ENCODE assay signal across 16 cellular contexts in the genomic region with DNA sequence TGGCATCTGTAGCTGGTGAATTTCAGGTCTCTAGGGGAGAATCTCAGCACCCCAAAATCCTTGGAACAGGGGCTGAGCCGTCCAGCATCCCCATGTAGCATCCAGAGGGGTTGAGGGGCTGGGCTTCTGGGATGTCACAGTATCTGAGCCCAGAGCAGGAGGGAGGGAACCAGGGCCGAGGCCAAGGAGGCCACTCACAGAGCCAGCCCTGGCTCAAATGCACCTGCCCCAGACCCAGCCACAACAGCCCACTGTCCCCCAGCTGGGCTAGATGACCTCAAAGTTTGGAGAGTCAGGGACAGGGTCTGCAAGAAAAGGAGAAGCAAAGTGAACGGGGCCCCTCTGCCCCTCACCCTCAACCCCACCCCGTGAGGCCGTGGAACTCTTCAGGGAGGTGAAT. TPM values are rescaled to one million over a fixed set of nuclear protein-coding genes. Genes with fewer than 3 reads are reported as not detected.
DNase-seq lines count a peak whose midpoint lies in the region; ATAC-seq lines count a peak whose summit lies in the region.
"Had no signal": no experiment of that assay in that cellular context is flagged by ENCODE, and none has a peak within 500 bp of the region (broad histone marks: within the 10 kb centered on the region; RNA-seq: fewer than 3 reads in every experiment).

No MANE protein-coding gene starts in this region.

- H3K4me3 Mint-ChIP-seq in stimulated activated naive CD8-positive, alpha-beta T cell treated with anti-CD3 and anti-CD28 coated beads, Interleukin-15, Interleukin-2, amounts not matched to agents 100 ng/mL and 50 ng/mL, for 24 hours, result peak overlapping the region; percentile 28
- peak overlapping the region; percentile 79 for H3K4me3 Mint-ChIP-seq in activated naive CD8-positive, alpha-beta T cell treated with anti-CD3 and anti-CD28 coated beads, Interleukin-2, amount 10 ng/mL, durations not matched to agents 7 days and 5 days
- peak overlapping the region in 7 of 8 donors; percentile 58 to 85 (median 74) for H3K4me3 Mint-ChIP-seq in naive B cell
- H3K4me3 Mint-ChIP-seq: HFFc6, mesothelial cell of epicardium had no signal

- peaks cover 96% of the 10 kb centered on the region for H3K4me1 Mint-ChIP-seq in stimulated activated naive CD8-positive, alpha-beta T cell treated with anti-CD3 and anti-CD28 coated beads, Interleukin-15, Interleukin-2, amounts not matched to agents 100 ng/mL and 50 ng/mL, for 24 hours (ENCODE audit: low read depth)
- peaks cover 91% of the 10 kb centered on the region for H3K4me1 Mint-ChIP-seq in activated naive CD8-positive, alpha-beta T cell treated with anti-CD3 and anti-CD28 coated beads, Interleukin-2, amount 10 ng/mL, durations not matched to agents 7 days and 5 days
- peaks cover 75 to 96% (median 93%) of the 10 kb centered on the region in 3 donors for H3K4me1 Mint-ChIP-seq in naive B cell

- peaks cover 56% of the 10 kb centered on the region for H3K36me3 Mint-ChIP-seq in stimulated activated naive CD8-positive, alpha-beta T cell treated with anti-CD3 and anti-CD28 coated beads, Interleukin-15, Interleukin-2, amounts not matched to agents 100 ng/mL and 50 ng/mL, for 24 hours (ENCODE audit: low read depth)
- peaks cover 33% of the 10 kb centered on the region for H3K36me3 Mint-ChIP-seq in activated naive CD8-positive, alpha-beta T cell treated with anti-CD3 and anti-CD28 coated beads, Interleukin-2, amount 10 ng/mL, durations not matched to agents 7 days and 5 days
- H3K36me3 Mint-ChIP-seq in naive B cell, result peaks cover 0 to 7% of the 10 kb centered on the region in 2 donors
- H3K36me3 Mint-ChIP-seq: mesothelial cell of epicardium had no signal

- no peak for ATAC-seq in stimulated activated naive CD8-positive, alpha-beta T cell treated with anti-CD3 and anti-CD28 coated beads, Interleukin-15, Interleukin-2, amounts not matched to agents 100 U/mL and 50 U/mL, for 24 hours
- no peak for ATAC-seq in activated naive CD8-positive, alpha-beta T cell treated with anti-CD3 and anti-CD28 coated beads, Interleukin-2, amount 10 ng/mL, durations not matched to agents 7 days and 5 days (ENCODE audit: low read depth)
- no peak for ATAC-seq in naive B cell (ENCODE audit: low read depth in 2 of 2)
- ATAC-seq: GM12878 had no signal

- no peaks in the 10 kb centered on the region for H3K27me3 Mint-ChIP-seq in stimulated activated naive CD8-positive, alpha-beta T cell treated with anti-CD3 and anti-CD28 coated beads, Interleukin-15, Interleukin-2, amounts not matched to agents 100 ng/mL and 50 ng/mL, for 24 hours
- no peaks in the 10 kb centered on the region for H3K27me3 Mint-ChIP-seq in activated naive CD8-positive, alpha-beta T cell treated with anti-CD3 and anti-CD28 coated beads, Interleukin-2, amount 10 ng/mL, durations not matched to agents 7 days and 5 days
- H3K27me3 Mint-ChIP-seq in naive B cell, result no peaks in the 10 kb centered on the region

- no peaks in the 10 kb centered on the region for H3K9me3 Mint-ChIP-seq in stimulated activated naive CD8-positive, alpha-beta T cell treated with anti-CD3 and anti-CD28 coated beads, Interleukin-15, Interleukin-2, amounts not matched to agents 100 ng/mL and 50 ng/mL, for 24 hours
- H3K9me3 Mint-ChIP-seq in activated naive CD8-positive, alpha-beta T cell treated with anti-CD3 and anti-CD28 coated beads, Interleukin-2, amount 10 ng/mL, durations not matched to agents 7 days and 5 days, result no peaks in the 10 kb centered on the region
- peaks cover 0 to 2% (median 0%) of the 10 kb centered on the region in 7 donors for H3K9me3 Mint-ChIP-seq in naive B cell
- H3K9me3 Mint-ChIP-seq: HFFc6, mesothelial cell of epicardium had no signal

- POLR2A ChIA-PET in activated naive CD8-positive, alpha-beta T cell treated with anti-CD3 and anti-CD28 coated beads, Interleukin-2, amount 10 ng/mL, durations not matched to agents 7 days and 5 days (lab: Charles Lee), result interaction anchor here (0.9 to 14.9 kb wide), 4 partner anchors 9 to 22 kb away, joined by 3 to 341 read pairs (median 4); partner anchors contain the start of gene VSIR

- DNase-seq in stimulated activated naive CD8-positive, alpha-beta T cell treated with anti-CD3 and anti-CD28 coated beads, Interleukin-15, Interleukin-2, amounts not matched to agents 100 U/mL and 50 U/mL, for 24 hours, result no peak
- DNase-seq in activated naive CD8-positive, alpha-beta T cell treated with anti-CD3 and anti-CD28 coated beads, Interleukin-2, amount 10 ng/mL, durations not matched to agents 7 days and 5 days, result no peak
- DNase-seq in naive B cell (no peak), NCI-H748 treated with DMSO at 0.1 percent for 48 hours (lab: John Stamatoyannopoulos, UW) (no peak), NCI-H2196 (lab: John Stamatoyannopoulos, UW; ENCODE audit: unreplicated experiment) (no peak), NCI-H1694 treated with DMSO at 0.1 percent for 48 hours (lab: John Stamatoyannopoulos, UW) (no peak), HT-29 (ENCODE audit: low spot score) (no peak)
- DNase-seq: HFFc6, NCI-H2029, NCI-H774 had no signal

- peak overlapping the region; percentile 97 for H3K27ac Mint-ChIP-seq in stimulated activated naive CD8-positive, alpha-beta T cell treated with anti-CD3 and anti-CD28 coated beads, Interleukin-15, Interleukin-2, amounts not matched to agents 100 ng/mL and 50 ng/mL, for 24 hours
- H3K27ac Mint-ChIP-seq in activated naive CD8-positive, alpha-beta T cell treated with anti-CD3 and anti-CD28 coated beads, Interleukin-2, amount 10 ng/mL, durations not matched to agents 7 days and 5 days, result peak overlapping the region; percentile 97
- peak overlapping the region; percentile 79 to 99 (median 94) for H3K27ac Mint-ChIP-seq in naive B cell
- H3K27ac Mint-ChIP-seq: HFFc6, mesothelial cell of epicardium had no signal

RNA-seq across cellular contexts. Expression of gene VSIR, which starts 22.3 kb away (rescaled TPM):
- 100 to 1,000 TPM; 124 to 125 TPM for total RNA-seq in activated naive CD8-positive, alpha-beta T cell treated with anti-CD3 and anti-CD28 coated beads, Interleukin-2, amount 10 ng/mL, durations not matched to agents 7 days and 5 days
- polyA plus RNA-seq in naive B cell (ENCODE audit: low read depth in 6 of 6), result 10 to 100 TPM; 59.8 to 84.3 (median 64.0) TPM
- total RNA-seq in HT-29 (2014; rRNA removed; shearing (Covaris generic)), result 25.0 and 28.8 TPM in 2 replicates

RNA-seq across cellular contexts. Expression of gene C10orf105, which starts 31.4 kb away (rescaled TPM):
- total RNA-seq in activated naive CD8-positive, alpha-beta T cell treated with anti-CD3 and anti-CD28 coated beads, Interleukin-2, amount 10 ng/mL, durations not matched to agents 7 days and 5 days, result under 1 TPM; 0.17 to 0.30 TPM
- not detected for polyA plus RNA-seq in naive B cell (ENCODE audit: low read depth in 6 of 6)
- total RNA-seq in HT-29 (2014; rRNA removed; shearing (Covaris generic)), result 0.20 TPM in 1 of 2 replicates, not detected in the other
- total RNA-seq: ascending aorta, fibroblast of villous mesenchyme, HFFc6, M059J had no signal

Comparison
In these comparisons a context has a peak if more than half of its experiments do, and no peak if none do; other contexts are left out.
1. H3K4me3 Mint-ChIP-seq: peak in every context shown above with its lines; median percentile 79 in activated naive CD8-positive, alpha-beta T cell treated with anti-CD3 and anti-CD28 coated beads, Interleukin-2, amount 10 ng/mL, durations not matched to agents 7 days and 5 days; 74 in naive B cell; 28 in stimulated activated naive CD8-positive, alpha-beta T cell treated with anti-CD3 and anti-CD28 coated beads, Interleukin-15, Interleukin-2, amounts not matched to agents 100 ng/mL and 50 ng/mL, for 24 hours.